9 cellular contexts compared by ENCODE assay signal in genomic region chr3:177452487-177452886, GRCh38.
A peak's percentile ranks its signal among the peaks of the same experiment; 100 is the strongest.
DNase-seq lines count a peak whose midpoint lies in the region; TF ChIP-seq lines count a peak whose summit lies in the region.
"Had no signal": no experiment of that assay in that cellular context is flagged by ENCODE, and none has a peak within 500 bp of the region (broad histone marks: within the 10 kb centered on the region; RNA-seq: fewer than 3 reads in every experiment).

No MANE protein-coding gene starts in this region.

- H3K36me3 ChIP-seq in MG63 = no peaks in the 10 kb centered on the region
- no peaks in the 10 kb centered on the region for H3K36me3 ChIP-seq in mesodermal cell (ENCODE audit: control insufficient read depth, insufficient read depth, low read length)

- H3K4me3 ChIP-seq in AG04450 (ENCODE audit: low read depth, low read length) (no peak overlapping the region), MG63 (no peak overlapping the region), mesodermal cell (ENCODE audit: extremely low read depth, insufficient read depth, low read length, poor library complexity, severe bottlenecking) (no peak overlapping the region)

- H3K27me3 ChIP-seq in AG04450 (ENCODE audit: control insufficient read depth, insufficient read depth, low read length) (no peaks in the 10 kb centered on the region), MG63 (no peaks in the 10 kb centered on the region)

- no peak for TF ChIP-seq CTCF in AG04450 (IDR thresholded peaks at IDR 0.05; ENCODE audit: low read depth, low read length)

- peaks cover 23% of the 10 kb centered on the region for H3K4me1 ChIP-seq in mesodermal cell (ENCODE audit: control insufficient read depth, insufficient read depth, low read length, poor library complexity, severe bottlenecking)

- peaks cover 0 to 2% (median 0%) of the 10 kb centered on the region in 6 donors for H3K9me3 Mint-ChIP-seq in immature natural killer cell

- 100% methylated on average over 1 of the region's 1 CpG; no CpG with 5 or more reads in 1 of the 2 experiments for WGBS in mesodermal cell (ENCODE audit: insufficient coverage in 2 of 2), 2 experiments

- no peak overlapping the region for H3K27ac Mint-ChIP-seq in immature natural killer cell

- peaks cover 0 to 2% (median 0%) of the 10 kb centered on the region in 3 donors for H3K27me3 Mint-ChIP-seq in immature natural killer cell (ENCODE audit: low read depth in 3 of 3)

- CTCF ChIA-PET in AG04450 (lab: Charles Lee) = no interaction called here

- H3K9me3 ChIP-seq in AG04450 (ENCODE audit: control insufficient read depth, insufficient read depth, low read length) (peaks cover 3% of the 10 kb centered on the region; the same call in 1 of the 2 replicates), MG63 (peaks cover 7% of the 10 kb centered on the region), mesodermal cell (ENCODE audit: control insufficient read depth, low read length) (peaks cover 4% of the 10 kb centered on the region)

- POLR2A ChIA-PET in AG04450 (lab: Yijun Ruan, JAX) = no interaction called here

- H3K4me3 Mint-ChIP-seq in immature natural killer cell = no peak overlapping the region

- H3K36me3 Mint-ChIP-seq in immature natural killer cell = no peaks in the 10 kb centered on the region

- peak; percentile 67 for DNase-seq in AG04450 (ENCODE audit: low read depth, low spot score)
- DNase-seq in MG63 = peak; percentile 63
- DNase-seq in dedifferentiated amniotic fluid mesenchymal stem cell (ENCODE audit: extremely low spot score) = peak; percentile 86
- no peak for DNase-seq in NCI-H446 treated with DMSO at 0.1 percent for 48 hours (lab: John Stamatoyannopoulos, UW)
- DNase-seq in immature natural killer cell = no peak
- no peak for DNase-seq in islet precursor cell
- no peak for DNase-seq in activated CD4-positive, alpha-beta T cell treated with anti-CD3 and anti-CD28 coated beads, Interleukin-2, amount 50 U/mL, for 1 hour
- DNase-seq: NCI-H1436 treated with DMSO at 0.1 percent for 48 hours had no signal

- peaks cover 16 to 20% of the 10 kb centered on the region in 2 donors for H3K4me1 Mint-ChIP-seq in immature natural killer cell

- H3K27ac ChIP-seq in AG04450 (ENCODE audit: low read depth, low read length) = no peak overlapping the region
- peak overlapping the region; percentile 81 for H3K27ac ChIP-seq in mesodermal cell (ENCODE audit: low read depth, low read length, severe bottlenecking)

Comparison
In these comparisons a context has a peak if more than half of its experiments do, and no peak if none do; other contexts are left out.
1. DNase-seq: peak in AG04450 (single experiment), MG63 (single experiment) and dedifferentiated amniotic fluid mesenchymal stem cell (single experiment); none in NCI-H446 treated with DMSO at 0.1 percent for 48 hours (single experiment), immature natural killer cell (0 of 3), islet precursor cell (single experiment) and activated CD4-positive, alpha-beta T cell treated with anti-CD3 and anti-CD28 coated beads, Interleukin-2, amount 50 U/mL, for 1 hour (single experiment).